17 cellular contexts compared by ENCODE assay signal in genomic region chr3:138470687-138471086, GRCh38. TPM values are rescaled to one million over a fixed set of nuclear protein-coding genes. Genes with fewer than 3 reads are reported as not detected.
A peak's percentile ranks its signal among the peaks of the same experiment; 100 is the strongest.
DNase-seq lines count a peak whose midpoint lies in the region; ATAC-seq and TF ChIP-seq lines count a peak whose summit lies in the region.
"Had no signal": no experiment of that assay in that cellular context is flagged by ENCODE, and none has a peak within 500 bp of the region (broad histone marks: within the 10 kb centered on the region; RNA-seq: fewer than 3 reads in every experiment).

No MANE protein-coding gene starts in this region.

- H3K36me3 ChIP-seq in PC-3 (ENCODE audit: low read depth, low read length) = no peaks in the 10 kb centered on the region
- no peaks in the 10 kb centered on the region for H3K36me3 ChIP-seq in mucosa of descending colon (ENCODE audit: low read depth)
- peaks cover 0 to 3% of the 10 kb centered on the region in 2 donors for H3K36me3 ChIP-seq in stomach smooth muscle (ENCODE audit: control insufficient read depth in 2 of 2, insufficient read depth in 2 of 2, low read length in 2 of 2)

- no peak for ATAC-seq in PC-3
- ATAC-seq in mucosa of descending colon = peak; percentile 8
- ATAC-seq in HG02623 (IDR thresholded peaks at IDR 0.05; ENCODE audit: unreplicated experiment) = no peak
- ATAC-seq: CD8-positive, alpha-beta T cell; HCT116 had no signal

- H3K9ac ChIP-seq in PC-3 (ENCODE audit: low read length) = no peak overlapping the region
- H3K9ac ChIP-seq in stomach smooth muscle (ENCODE audit: low read length in 2 of 2) = no peak overlapping the region
- H3K9ac ChIP-seq: GM23248 had no signal

- CTCF ChIA-PET in PC-3 (lab: Charles Lee) = no interaction called here

- intact Hi-C loops in PC-3 (cut with micrococcal nuclease) = loop anchor here (1.0 kb wide), 1 partner anchor 24 kb away; no protein-coding TSS in a partner anchor
- intact Hi-C loops in mucosa of descending colon (cut with DNase I, micrococcal nuclease) = no loop called here

- H3K4me1 ChIP-seq in PC-3 (ENCODE audit: insufficient read depth, low read length) = peaks cover 32% of the 10 kb centered on the region
- no peaks in the 10 kb centered on the region for H3K4me1 ChIP-seq in mucosa of descending colon (ENCODE audit: low read depth)
- peaks cover 20% of the 10 kb centered on the region for H3K4me1 ChIP-seq in stomach smooth muscle (ENCODE audit: control insufficient read depth, insufficient read depth, low read length)

- H3K4me2 ChIP-seq in PC-3 (ENCODE audit: low read length) = no peak overlapping the region

- H3F3A ChIP-seq in PC-3 (ENCODE audit: low read length, unreplicated experiment) = peaks cover 4% of the 10 kb centered on the region

- H3K79me2 ChIP-seq in PC-3 (ENCODE audit: low read length) = no peaks in the 10 kb centered on the region

- H3K27ac ChIP-seq in PC-3 (ENCODE audit: low read length) (peak overlapping the region; percentile 44), stomach smooth muscle (ENCODE audit: low read length) (peak overlapping the region; percentile 73)
- H3K27ac ChIP-seq: GM23248 had no signal

- H3K9me2 ChIP-seq in PC-3 (replicated peaks; ENCODE audit: low read length) = no peaks in the 10 kb centered on the region

- H3K4me3 ChIP-seq in PC-3 (ENCODE audit: low read length) (no peak overlapping the region), fibroblast of villous mesenchyme (ENCODE audit: low read depth, low read length) (no peak overlapping the region), mucosa of descending colon (no peak overlapping the region), stomach smooth muscle (ENCODE audit: low read length in 2 of 2) (no peak overlapping the region)
- H3K4me3 ChIP-seq: GM23248 had no signal

- no peak overlapping the region for H2AFZ ChIP-seq in PC-3 (ENCODE audit: low read length)
- H2AFZ ChIP-seq: GM23248 had no signal

- H3K9me3 ChIP-seq in PC-3 (ENCODE audit: low read length) (no peaks in the 10 kb centered on the region), mucosa of descending colon (no peaks in the 10 kb centered on the region), stomach smooth muscle (ENCODE audit: control insufficient read depth in 2 of 2, low read length in 2 of 2) (no peaks in the 10 kb centered on the region)

- DNase-seq in PC-3 = no peak
- DNase-seq in fibroblast of villous mesenchyme (ENCODE audit: low read depth) = peak; percentile 25
- no peak for DNase-seq in mucosa of descending colon
- DNase-seq in activated effector memory CD4-positive, alpha-beta T cell treated with Interleukin-2 at 50 U/mL for 16 hours = no peak
- DNase-seq in activated CD4-positive, alpha-beta T cell treated with anti-CD3 and anti-CD28 coated beads, Interleukin-2, amount 50 U/mL, for 4 hours = no peak
- DNase-seq: ACHN; CD8-positive, alpha-beta T cell; DND-41; GF-D8; GM23248; NCI-H1930; NCI-H2171; NCI-H446 treated with DMSO at 0.1 percent for 48 hours; NCI-H748 treated with DMSO at 0.1 percent for 48 hours had no signal

- BruUV-seq in PC-3 (replicated peaks; lab: Mats Ljungman, UMichigan) = no TSS peak

- H3K27me3 ChIP-seq in PC-3 (ENCODE audit: low read length) (no peaks in the 10 kb centered on the region), stomach smooth muscle (ENCODE audit: control insufficient read depth in 1 of 2, insufficient read depth in 2 of 2, low read length in 2 of 2) (no peaks in the 10 kb centered on the region)

- POLR2A ChIA-PET in PC-3 (lab: Charles Lee; ENCODE audit: unreplicated experiment) = no interaction called here

- TF ChIP-seq CTCF in PC-3 (conservative IDR thresholded peaks at IDR 0.05; ENCODE audit: low read depth, low read length) (no peak), fibroblast of villous mesenchyme (IDR thresholded peaks at IDR 0.05; ENCODE audit: insufficient read depth, low read depth, low read length) (no peak), mucosa of descending colon (IDR thresholded peaks at IDR 0.05) (no peak)

- H4K20me1 ChIP-seq in PC-3 (ENCODE audit: low read length) = no peaks in the 10 kb centered on the region

RNA-seq across cellular contexts. Expression of gene ESYT3, which starts 36.3 kb away (rescaled TPM):
- total RNA-seq in PC-3 (2014; rRNA removed) (1.6 TPM in 2 replicates), fibroblast of villous mesenchyme (under 0.01 TPM in 2 replicates), mucosa of descending colon (10 to 100 TPM in 1 of 3 donors, 1 to 10 TPM in 1, under 1 TPM in 1; 0.70 to 15.1 (median 1.0) TPM)
- total RNA-seq: CD8-positive, alpha-beta T cell had no signal
